17 cellular contexts compared by ENCODE assay signal in the genomic region with DNA sequence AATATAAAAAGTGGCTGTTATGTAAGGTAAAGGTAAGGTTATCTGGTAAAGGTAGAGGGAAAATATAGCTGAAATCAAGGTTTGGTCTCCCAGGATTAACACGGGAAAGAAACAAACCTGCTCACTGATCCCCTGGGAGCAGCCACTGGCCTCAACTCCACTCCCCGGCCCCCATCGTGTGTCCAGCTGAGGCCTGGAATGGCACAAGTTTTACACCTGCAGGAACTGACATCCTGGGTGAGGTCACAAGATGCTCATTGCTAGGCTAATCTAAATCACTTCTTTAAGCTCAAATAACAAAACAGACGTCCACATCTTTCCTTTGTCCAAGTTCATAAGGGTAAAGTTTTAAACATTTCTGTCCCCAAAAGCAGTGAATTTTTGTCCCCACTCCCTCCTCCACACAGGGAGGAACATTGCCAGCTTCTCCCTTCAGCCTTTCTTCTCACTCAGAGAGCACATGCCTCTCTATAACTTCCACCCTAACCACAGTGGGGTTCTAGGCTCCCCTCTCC. TPM values are rescaled to one million over a fixed set of nuclear protein-coding genes. Genes with fewer than 3 reads are reported as not detected.
A peak's percentile ranks its signal among the peaks of the same experiment; 100 is the strongest.
DNase-seq lines count a peak whose midpoint lies in the region; ATAC-seq, FAIRE-seq and TF ChIP-seq lines count a peak whose summit lies in the region.
"Had no signal": no experiment of that assay in that cellular context is flagged by ENCODE, and none has a peak within 500 bp of the region (broad histone marks: within the 10 kb centered on the region; RNA-seq: fewer than 3 reads in every experiment).

No MANE protein-coding gene starts in this region.

- no peak for FAIRE-seq in urothelium cell line (lab: Jason Lieb, UNC)
- FAIRE-seq: H1, RCC 7860 had no signal

- H4K20me1 ChIP-seq in KMS-11 (ENCODE audit: insufficient read depth) = no peaks in the 10 kb centered on the region

- peaks cover 34% of the 10 kb centered on the region for H3K4me1 ChIP-seq in ACC112 (ENCODE audit: control insufficient read depth, insufficient read depth, low read length, unreplicated experiment)
- H3K4me1 ChIP-seq in KMS-11 (ENCODE audit: low read depth, poor library complexity, severe bottlenecking) = peaks cover 94% of the 10 kb centered on the region
- peaks cover 71% of the 10 kb centered on the region for H3K4me1 ChIP-seq in body of pancreas
- peaks cover 52% of the 10 kb centered on the region for H3K4me1 ChIP-seq in mucosa of stomach (ENCODE audit: control insufficient read depth, insufficient read depth, low read length)

- no peak overlapping the region for H3K27ac Mint-ChIP-seq in activated T-helper 1 cell treated with anti-CD3 and anti-CD28 coated beads, Interleukin-12 subunit alpha, Interleukin-12 subunit beta, Interleukin-2, Interleukin-4 antibody, amounts not matched to agents 30 ng/mL and 10 ng/mL and 1 ng/mL, durations not matched to agents 14 hours and 24 hours and 36 hours
- H3K27ac Mint-ChIP-seq: activated CD4-positive, alpha-beta memory T cell treated with anti-CD3 and anti-CD28 coated beads, Interleukin-2, amount 10 ng/mL, durations not matched to agents 7 days and 5 days had no signal

- TF ChIP-seq CTCF in KMS-11 (conservative IDR thresholded peaks at IDR 0.05; ENCODE audit: low read depth, low read length) (no peak), body of pancreas (IDR thresholded peaks at IDR 0.05) (no peak)

- H3K4me3 ChIP-seq in ACC112 (ENCODE audit: low read depth, low read length) (no peak overlapping the region), KMS-11 (IDR thresholded peaks at IDR 0.05; ENCODE audit: insufficient read depth, low read depth, low read length) (no peak overlapping the region), body of pancreas (no peak overlapping the region), mucosa of stomach (ENCODE audit: low read length) (no peak overlapping the region)
- H3K4me3 ChIP-seq: gastrocnemius medialis had no signal

- H3K9me3 Mint-ChIP-seq in activated T-helper 1 cell treated with anti-CD3 and anti-CD28 coated beads, Interleukin-12 subunit alpha, Interleukin-12 subunit beta, Interleukin-2, Interleukin-4 antibody, amounts not matched to agents 30 ng/mL and 10 ng/mL and 1 ng/mL, durations not matched to agents 14 hours and 24 hours and 36 hours = no peaks in the 10 kb centered on the region
- H3K9me3 Mint-ChIP-seq: activated CD4-positive, alpha-beta memory T cell treated with anti-CD3 and anti-CD28 coated beads, Interleukin-2, amount 10 ng/mL, durations not matched to agents 7 days and 5 days; neural crest cell had no signal

- intact Hi-C loops in body of pancreas (cut with DNase I) = no loop called here
- intact Hi-C loops in activated T-helper 1 cell treated with anti-CD3 and anti-CD28 coated beads, Interleukin-12 subunit alpha, Interleukin-12 subunit beta, Interleukin-2, Interleukin-4 antibody, amounts not matched to agents 30 ng/mL and 10 ng/mL and 1 ng/mL, durations not matched to agents 14 hours and 24 hours and 36 hours (cut with micrococcal nuclease) = loop anchor here (2.0 to 5.0 kb wide), 2 partner anchors 13 to 56 kb away; no protein-coding TSS in a partner anchor

- peaks cover 30% of the 10 kb centered on the region for H3K36me3 Mint-ChIP-seq in activated T-helper 1 cell treated with anti-CD3 and anti-CD28 coated beads, Interleukin-12 subunit alpha, Interleukin-12 subunit beta, Interleukin-2, Interleukin-4 antibody, amounts not matched to agents 30 ng/mL and 10 ng/mL and 1 ng/mL, durations not matched to agents 14 hours and 24 hours and 36 hours (ENCODE audit: low read depth)

- H3K27ac ChIP-seq in ACC112 (ENCODE audit: low read depth, low read length) = peak overlapping the region; percentile 54; the same call in 1 of the 2 replicates
- H3K27ac ChIP-seq in KMS-11 = peak overlapping the region; percentile 65; the same call in 1 of the 2 replicates
- H3K27ac ChIP-seq in body of pancreas = peak overlapping the region; percentile 70 to 82 (median 76)
- H3K27ac ChIP-seq: gastrocnemius medialis had no signal

- peaks cover 19% of the 10 kb centered on the region for H3K4me1 Mint-ChIP-seq in activated T-helper 1 cell treated with anti-CD3 and anti-CD28 coated beads, Interleukin-12 subunit alpha, Interleukin-12 subunit beta, Interleukin-2, Interleukin-4 antibody, amounts not matched to agents 30 ng/mL and 10 ng/mL and 1 ng/mL, durations not matched to agents 14 hours and 24 hours and 36 hours (ENCODE audit: low read depth)

- DNase-seq in body of pancreas (no peak), middle frontal gyrus (ENCODE audit: extremely low spot score, low spot score) (no peak), urothelium cell line (ENCODE audit: low spot score) (no peak)
- no peak for DNase-seq in activated T-helper 1 cell treated with anti-CD3 and anti-CD28 coated beads, Interleukin-12 subunit alpha, Interleukin-12 subunit beta, Interleukin-2, Interleukin-4 antibody, amounts not matched to agents 30 ng/mL and 10 ng/mL and 1 ng/mL, durations not matched to agents 14 hours and 24 hours and 36 hours (ENCODE audit: low spot score)
- DNase-seq: activated CD4-positive, alpha-beta memory T cell treated with anti-CD3 and anti-CD28 coated beads, Interleukin-2, amount 10 ng/mL, durations not matched to agents 7 days and 5 days; cerebellar nuclear complex; gastrocnemius medialis; NCI-H1930; NCI-H446 treated with DMSO at 0.1 percent for 48 hours; retina had no signal

- no peaks in the 10 kb centered on the region for H3K9me3 ChIP-seq in body of pancreas
- no peaks in the 10 kb centered on the region for H3K9me3 ChIP-seq in mucosa of stomach (ENCODE audit: control insufficient read depth, low read length)
- H3K9me3 ChIP-seq: gastrocnemius medialis had no signal

- no peaks in the 10 kb centered on the region for H3K36me3 ChIP-seq in ACC112 (ENCODE audit: insufficient read depth, low read length)
- no peaks in the 10 kb centered on the region for H3K36me3 ChIP-seq in KMS-11 (ENCODE audit: insufficient read depth)
- no peaks in the 10 kb centered on the region for H3K36me3 ChIP-seq in body of pancreas (replicated peaks in 1 of 2; ENCODE audit: insufficient read depth in 1 of 2, low read depth in 2 of 2)
- H3K36me3 ChIP-seq in mucosa of stomach (ENCODE audit: control insufficient read depth, insufficient read depth, low read length) = no peaks in the 10 kb centered on the region

- peak overlapping the region; percentile 52 for H3K4me2 ChIP-seq in KMS-11

- TF ChIP-seq POLR2A in body of pancreas (IDR thresholded peaks at IDR 0.05) = no peak

- no peak for ATAC-seq in body of pancreas
- no peak for ATAC-seq in GM21576 (IDR thresholded peaks at IDR 0.05; ENCODE audit: unreplicated experiment)
- ATAC-seq: gastrocnemius medialis had no signal

- H2AFZ ChIP-seq in ACC112 (ENCODE audit: low read length, unreplicated experiment) (peak overlapping the region; percentile 3), KMS-11 (ENCODE audit: low read depth) (no peak overlapping the region)

- no peaks in the 10 kb centered on the region for H3K79me2 ChIP-seq in ACC112 (ENCODE audit: control insufficient read depth, insufficient read depth, low read length, unreplicated experiment)
- peaks cover 38% of the 10 kb centered on the region; the same call in 1 of the 2 replicates for H3K79me2 ChIP-seq in KMS-11 (ENCODE audit: insufficient read depth, low read depth)

- H3K4me3 Mint-ChIP-seq in activated T-helper 1 cell treated with anti-CD3 and anti-CD28 coated beads, Interleukin-12 subunit alpha, Interleukin-12 subunit beta, Interleukin-2, Interleukin-4 antibody, amounts not matched to agents 30 ng/mL and 10 ng/mL and 1 ng/mL, durations not matched to agents 14 hours and 24 hours and 36 hours = no peak overlapping the region
- H3K4me3 Mint-ChIP-seq: neural crest cell had no signal

- WGBS in body of pancreas, 2 donors = 15 to 20% methylated on average over 4 of the region's 4 CpGs

- H3K9ac ChIP-seq in KMS-11 = peak overlapping the region; percentile 20; the same call in 1 of the 2 replicates
- H3K9ac ChIP-seq in mucosa of stomach (ENCODE audit: low read length) = peak overlapping the region; percentile 24

- H3K27me3 Mint-ChIP-seq in activated T-helper 1 cell treated with anti-CD3 and anti-CD28 coated beads, Interleukin-12 subunit alpha, Interleukin-12 subunit beta, Interleukin-2, Interleukin-4 antibody, amounts not matched to agents 30 ng/mL and 10 ng/mL and 1 ng/mL, durations not matched to agents 14 hours and 24 hours and 36 hours (ENCODE audit: insufficient read depth) = no peaks in the 10 kb centered on the region
- H3K27me3 Mint-ChIP-seq: activated CD4-positive, alpha-beta memory T cell treated with anti-CD3 and anti-CD28 coated beads, Interleukin-2, amount 10 ng/mL, durations not matched to agents 7 days and 5 days had no signal

- no peaks in the 10 kb centered on the region for H3K27me3 ChIP-seq in ACC112 (ENCODE audit: insufficient read depth, low read length)
- H3K27me3 ChIP-seq in KMS-11 (ENCODE audit: insufficient read depth, low read depth) = no peaks in the 10 kb centered on the region
- H3K27me3 ChIP-seq in body of pancreas = no peaks in the 10 kb centered on the region
- H3K27me3 ChIP-seq in mucosa of stomach (ENCODE audit: control insufficient read depth, insufficient read depth, low read length) = no peaks in the 10 kb centered on the region
- H3K27me3 ChIP-seq: gastrocnemius medialis had no signal

RNA-seq across cellular contexts. Expression of a gene that starts 46.3 kb away (rescaled TPM):
- 10 to 100 TPM; 63.3 to 77.1 TPM for total RNA-seq in body of pancreas
- total RNA-seq in activated T-helper 1 cell treated with anti-CD3 and anti-CD28 coated beads, Interleukin-12 subunit alpha, Interleukin-12 subunit beta, Interleukin-2, Interleukin-4 antibody, amounts not matched to agents 30 ng/mL and 10 ng/mL and 1 ng/mL, durations not matched to agents 14 hours and 24 hours and 36 hours = 90.0 and 91.6 TPM in 2 replicates
